ENCODE assay signal across 25 cellular contexts in the genomic region with DNA sequence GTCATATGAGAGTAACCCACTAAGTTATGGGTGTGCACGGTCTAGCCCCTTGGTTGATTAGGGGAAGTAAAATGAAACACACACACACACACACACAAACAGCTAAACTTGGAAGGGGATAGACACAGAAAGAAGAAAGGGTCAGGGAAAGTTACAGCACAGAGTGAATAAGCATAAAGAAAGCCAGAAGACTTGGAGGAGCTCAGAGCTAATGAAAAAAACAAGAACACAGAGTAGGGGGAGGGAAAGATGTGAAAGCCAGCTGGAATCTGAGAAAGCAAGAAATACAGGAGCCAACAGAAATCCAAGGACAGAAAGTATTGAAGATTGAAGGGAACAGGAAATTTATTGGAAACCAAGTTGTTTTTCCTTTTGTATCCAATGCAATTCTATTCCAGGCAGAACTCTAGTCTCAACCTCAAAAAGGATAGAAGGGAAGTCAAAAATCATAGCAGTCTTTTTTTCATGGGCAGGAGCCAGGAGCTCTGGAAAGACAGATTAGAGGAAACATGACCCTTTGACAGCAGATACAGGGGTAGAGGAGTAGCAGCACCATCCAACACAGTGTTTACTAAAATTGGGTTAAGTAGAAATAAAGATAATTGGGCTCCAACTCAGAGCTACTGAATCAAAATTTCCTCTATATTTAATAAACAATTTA. TPM values are rescaled to one million over a fixed set of nuclear protein-coding genes. Genes with fewer than 3 reads are reported as not detected.
DNase-seq lines count a peak whose midpoint lies in the region; ATAC-seq, FAIRE-seq and TF ChIP-seq lines count a peak whose summit lies in the region.
"Had no signal": no experiment of that assay in that cellular context is flagged by ENCODE, and none has a peak within 500 bp of the region (broad histone marks: within the 10 kb centered on the region; RNA-seq: fewer than 3 reads in every experiment).

No MANE protein-coding gene starts in this region.

- no peak overlapping the region for H4K91ac ChIP-seq in neuronal stem cell (ENCODE audit: low read depth, low read length, poor library complexity)

- no peak for FAIRE-seq in HepG2 (lab: Jason Lieb, UNC)
- FAIRE-seq: GM18507, GM19239 had no signal

- in situ Hi-C loops in HepG2 (cut with HindIII; ENCODE audit: extremely low pct_ligation_motif_present, low pct_unique_long_range_greater_than_20kb), result no loop called here

- no peak overlapping the region for H2BK15ac ChIP-seq in neuronal stem cell (ENCODE audit: low read length)

- TF ChIP-seq RAD21 in liver (IDR thresholded peaks at IDR 0.05), result no peak
- TF ChIP-seq RAD21 in HepG2 (CRISPR knock-in tag; IDR thresholded peaks at IDR 0.05), result no peak

- H3K4me1 ChIP-seq in liver (ENCODE audit: control insufficient read depth in 4 of 4, insufficient read depth in 4 of 4, low read length in 3 of 4) (no peaks in the 10 kb centered on the region), HepG2 (ENCODE audit: insufficient read depth, low read length) (no peaks in the 10 kb centered on the region), right cardiac atrium (ENCODE audit: control insufficient read depth, insufficient read depth, low read length) (peaks cover 3% of the 10 kb centered on the region), neuronal stem cell (ENCODE audit: control insufficient read depth in 2 of 2, insufficient read depth in 1 of 2, low read depth in 1 of 2, low read length in 2 of 2) (peaks cover 2 to 5% of the 10 kb centered on the region in 2 donors), aorta (ENCODE audit: control insufficient read depth in 1 of 2, insufficient read depth in 2 of 2, low read length in 2 of 2) (no peaks in the 10 kb centered on the region), BE2C (peaks cover 7% of the 10 kb centered on the region)
- H3K4me1 ChIP-seq: ascending aorta, foreskin keratinocyte had no signal

- H3K18ac ChIP-seq in neuronal stem cell (ENCODE audit: low read length), result no peak overlapping the region

- POLR2A ChIA-PET in HepG2 (lab: Yijun Ruan, JAX), result no interaction called here

- DNase-seq in HepG2 (ENCODE audit: low spot score), result no peak
- peak in 1 of 3 donors; percentile 49 for DNase-seq in right cardiac atrium
- peak; percentile 21 for DNase-seq in neuronal stem cell (ENCODE audit: low spot score)
- no peak for DNase-seq in aorta
- no peak for DNase-seq in MG63
- no peak for DNase-seq in BE2C
- no peak for DNase-seq in activated effector memory CD4-positive, alpha-beta T cell treated with Interleukin-2 at 50 U/mL for 16 hours
- DNase-seq: activated CD4-positive, alpha-beta T cell treated with anti-CD3 and anti-CD28 coated beads, Interleukin-2, amount 50 U/mL, for 1 hour; activated naive CD4-positive, alpha-beta T cell treated with Interleukin-2 at 50 U/mL for 16 hours; DND-41; foreskin keratinocyte; H7; natural killer cell; NCI-H1436 treated with DMSO at 0.1 percent for 48 hours; T-helper 1 cell had no signal

- H3K27ac ChIP-seq in liver (ENCODE audit: low read depth in 1 of 2, low read length in 2 of 2) (no peak overlapping the region), HepG2 (ENCODE audit: extremely low read length, insufficient read depth, low read length) (no peak overlapping the region), right cardiac atrium (ENCODE audit: low read length) (no peak overlapping the region), neuronal stem cell (replicated peaks; ENCODE audit: low read length) (peak overlapping the region; percentile 28), aorta (ENCODE audit: low read depth in 1 of 2, low read length in 2 of 2) (no peak overlapping the region)
- H3K27ac ChIP-seq: ascending aorta, C4-2B, coronary artery, foreskin keratinocyte had no signal

- H2BK12ac ChIP-seq in neuronal stem cell (ENCODE audit: low read length), result no peak overlapping the region

- intact Hi-C loops in HepG2 (cut with micrococcal nuclease; ENCODE audit: unreplicated experiment), result no loop called here
- intact Hi-C loops in right cardiac atrium (cut with DNase I), result no loop called here
- intact Hi-C loops in aorta (cut with DNase I), result no loop called here

- no peak overlapping the region for H3K14ac ChIP-seq in neuronal stem cell (ENCODE audit: low read length)

- no peak overlapping the region for H4K8ac ChIP-seq in neuronal stem cell (ENCODE audit: low read depth, low read length)

- no peak overlapping the region for H3K9ac ChIP-seq in liver (ENCODE audit: low read depth in 1 of 2, low read length in 2 of 2)
- H3K9ac ChIP-seq in HepG2 (ENCODE audit: insufficient read depth, low read depth, low read length), result no peak overlapping the region
- H3K9ac ChIP-seq in neuronal stem cell (ENCODE audit: low read depth, low read length, poor library complexity), result no peak overlapping the region

- H3K4me2 ChIP-seq in HepG2 (ENCODE audit: low read depth, low read length) (no peak overlapping the region), neuronal stem cell (ENCODE audit: insufficient read depth, low read length, poor library complexity, severe bottlenecking) (no peak overlapping the region)

- no TSS peak for BruUV-seq in HepG2 (replicated peaks; lab: Mats Ljungman, UMichigan)

- H3K4ac ChIP-seq in neuronal stem cell (ENCODE audit: low read length), result no peak overlapping the region

- no peak overlapping the region for H3K23ac ChIP-seq in neuronal stem cell (ENCODE audit: low read depth, low read length, poor library complexity)

- CTCF ChIA-PET in HepG2 (lab: Yijun Ruan, JAX; ENCODE audit: low intra/inter-chr PET ratio, low total read pairs), result no interaction called here

- TF ChIP-seq POLR2A in HepG2 (IDR thresholded peaks at IDR 0.05; ENCODE audit: insufficient read depth in 1 of 2, low read depth in 2 of 2, low read length in 2 of 2), result no peak

- no peak overlapping the region for H2AFZ ChIP-seq in HepG2 (ENCODE audit: low read length)
- peak overlapping the region; percentile 59 for H2AFZ ChIP-seq in neuronal stem cell (ENCODE audit: low read length)

- H3K79me1 ChIP-seq in neuronal stem cell (ENCODE audit: low read depth, low read length), result no peaks in the 10 kb centered on the region

- WGBS in liver, result 59% methylated on average over 1 of the region's 1 CpG
- 0% methylated on average over 1 of the region's 1 CpG for WGBS in HepG2 (ENCODE audit: low lambda C conversion rate)
- 42% methylated on average over 1 of the region's 1 CpG for WGBS in right cardiac atrium
- WGBS in neuronal stem cell (ENCODE audit: extremely low coverage in 2 of 2, insufficient read length in 2 of 2, insufficient replicate concordance in 1 of 2), 2 donors, result no CpG with 5 or more reads among the region's 1 CpG
- WGBS in aorta, 2 donors, result 38 to 50% methylated on average over 1 of the region's 1 CpG

- TF ChIP-seq EP300 in HepG2 (IDR thresholded peaks at IDR 0.05; ENCODE audit: low read depth in 2 of 2, low read length in 2 of 2), result no peak
- TF ChIP-seq EP300 in HepG2 (CRISPR knock-in tag; IDR thresholded peaks at IDR 0.05; ENCODE audit: borderline replicate concordance), result no peak

- H2BK120ac ChIP-seq in neuronal stem cell (ENCODE audit: low read depth, low read length), result no peak overlapping the region

- no peak overlapping the region for H2AK5ac ChIP-seq in neuronal stem cell (ENCODE audit: low read depth, low read length)

- ATAC-seq in HepG2 (no peak), right cardiac atrium (peak; percentile 90 to 97), aorta (ENCODE audit: low FRiP score) (peak; percentile 88)
- ATAC-seq: foreskin keratinocyte; natural killer cell; stimulated activated memory B cell treated with anti-CD40 and anti-IgM and Interleukin-4, amounts not matched to agents 10 μg/mL and 1 μg/mL and 100 μg/mL, for 72 hours had no signal

- no peaks in the 10 kb centered on the region for H3K36me3 ChIP-seq in liver (ENCODE audit: control insufficient read depth in 4 of 4, insufficient read depth in 3 of 4, low read depth in 1 of 4, low read length in 3 of 4)
- no peaks in the 10 kb centered on the region for H3K36me3 ChIP-seq in HepG2 (replicated peaks in 1 of 2; ENCODE audit: control insufficient read depth in 1 of 2, insufficient read depth in 2 of 2, low read length in 2 of 2)
- H3K36me3 ChIP-seq in neuronal stem cell (replicated peaks in 1 of 2; ENCODE audit: control insufficient read depth in 2 of 2, insufficient read depth in 2 of 2, low read length in 2 of 2), result no peaks in the 10 kb centered on the region
- no peaks in the 10 kb centered on the region for H3K36me3 ChIP-seq in aorta (ENCODE audit: control insufficient read depth in 1 of 2, insufficient read depth in 2 of 2, low read length in 1 of 2)
- no peaks in the 10 kb centered on the region for H3K36me3 ChIP-seq in MG63
- H3K36me3 ChIP-seq in BE2C, result no peaks in the 10 kb centered on the region
- H3K36me3 ChIP-seq: ascending aorta, tibial nerve had no signal

- no peaks in the 10 kb centered on the region for H3K79me2 ChIP-seq in HepG2 (ENCODE audit: insufficient read depth, low read length)

- no peaks in the 10 kb centered on the region for H4K20me1 ChIP-seq in HepG2 (ENCODE audit: insufficient read depth, low read length)

- H3K27me3 ChIP-seq in liver (ENCODE audit: control insufficient read depth in 4 of 4, insufficient read depth in 4 of 4, low read length in 3 of 4) (no peaks in the 10 kb centered on the region), HepG2 (ENCODE audit: control insufficient read depth in 1 of 2, insufficient read depth in 2 of 2, low read length in 2 of 2) (no peaks in the 10 kb centered on the region), right cardiac atrium (ENCODE audit: control insufficient read depth, insufficient read depth) (no peaks in the 10 kb centered on the region), neuronal stem cell (ENCODE audit: control insufficient read depth in 3 of 3, insufficient read depth in 3 of 3, low read depth in 1 of 3, low read length in 3 of 3) (no peaks in the 10 kb centered on the region), aorta (ENCODE audit: control insufficient read depth in 1 of 2, insufficient read depth in 2 of 2, low read length in 1 of 2) (no peaks in the 10 kb centered on the region), MG63 (no peaks in the 10 kb centered on the region), BE2C (no peaks in the 10 kb centered on the region)
- H3K27me3 ChIP-seq: ascending aorta, tibial nerve had no signal

- TF ChIP-seq CTCF in liver (IDR thresholded peaks at IDR 0.05; ENCODE audit: low read depth, low read length, missing input control), result no peak
- TF ChIP-seq CTCF in HepG2 (CRISPR knock-in tag; IDR thresholded peaks at IDR 0.05), result no peak
- no peak for TF ChIP-seq CTCF in BE2C (IDR thresholded peaks at IDR 0.05; ENCODE audit: low read depth, low read length)

- H2BK5ac ChIP-seq in neuronal stem cell (ENCODE audit: low read length), result no peak overlapping the region

- H3K4me3 ChIP-seq in liver (ENCODE audit: low read depth in 1 of 3, low read length in 3 of 3) (no peak overlapping the region), HepG2 (replicated peaks in 1 of 3; ENCODE audit: insufficient read depth in 1 of 3, low read depth in 2 of 3, low read length in 3 of 3) (no peak overlapping the region), right cardiac atrium (ENCODE audit: low read length) (no peak overlapping the region), neuronal stem cell (ENCODE audit: low read length in 2 of 2) (no peak overlapping the region), aorta (ENCODE audit: low read length in 2 of 2) (no peak overlapping the region), MG63 (no peak overlapping the region), BE2C (ENCODE audit: low read depth, low read length) (no peak overlapping the region)
- H3K4me3 ChIP-seq: ascending aorta, coronary artery, lung, tibial nerve had no signal

- no peaks in the 10 kb centered on the region for H3K9me3 ChIP-seq in liver (ENCODE audit: control insufficient read depth in 4 of 4, low read length in 3 of 4)
- no peaks in the 10 kb centered on the region for H3K9me3 ChIP-seq in HepG2 (ENCODE audit: low read length)
- H3K9me3 ChIP-seq in right cardiac atrium (ENCODE audit: control insufficient read depth, low read length), result no peaks in the 10 kb centered on the region
- peaks cover 0 to 2% of the 10 kb centered on the region in 2 donors for H3K9me3 ChIP-seq in neuronal stem cell (replicated peaks in 1 of 2; ENCODE audit: control insufficient read depth in 2 of 2, insufficient read depth in 1 of 2, low read depth in 1 of 2, low read length in 2 of 2)
- no peaks in the 10 kb centered on the region for H3K9me3 ChIP-seq in aorta (ENCODE audit: control insufficient read depth, low read length)
- no peaks in the 10 kb centered on the region; the same call in 1 of the 2 replicates for H3K9me3 ChIP-seq in MG63
- H3K9me3 ChIP-seq in BE2C, result no peaks in the 10 kb centered on the region

RNA-seq across cellular contexts. Expression of a gene that starts 10.1 kb away (rescaled TPM):
- total RNA-seq in liver, result under 1 TPM; 0.84 to 0.93 TPM
- under 1 TPM; 0.24 to 0.49 TPM for polyA plus RNA-seq in liver
- total RNA-seq in HepG2 (2016; rRNA removed; fragmentation: Illumina TruSeq; extraction: Trizol), result not detected in 2 replicates
- total RNA-seq in HepG2 (2016; cell fraction: cytosol; rRNA removed; fragmentation: Illumina TruSeq; extraction: Trizol; ENCODE audit: low read depth), result not detected in 2 replicates
- not detected in 2 replicates for total RNA-seq in HepG2 (2016; cell fraction: insoluble cytoplasmic fraction; rRNA removed; fragmentation: Illumina TruSeq; extraction: Trizol)
- not detected in 2 replicates for total RNA-seq in HepG2 (2016; cell fraction: membrane; rRNA removed; fragmentation: Illumina TruSeq; extraction: Trizol)
- not detected in 2 replicates for total RNA-seq in HepG2 (2016; cell fraction: nucleus; rRNA removed; fragmentation: Illumina TruSeq; extraction: Trizol)
- not detected in 2 replicates for polyA plus RNA-seq in HepG2 (2011; rRNA removed)
- polyA plus RNA-seq in HepG2 (2011; cell fraction: cytosol; rRNA removed), result not detected in 2 replicates
- not detected in 2 replicates for polyA plus RNA-seq in HepG2 (2011; cell fraction: nucleus; rRNA removed)
- polyA plus RNA-seq in HepG2 (2012), result not detected in 2 replicates
- not detected in 2 replicates for polyA plus RNA-seq in HepG2 (2016; cell fraction: cytosol; fragmentation: Illumina TruSeq; extraction: Trizol; ENCODE audit: low read depth)
- polyA plus RNA-seq in HepG2 (2016; cell fraction: insoluble cytoplasmic fraction; fragmentation: Illumina TruSeq; extraction: Trizol; ENCODE audit: low read depth), result not detected in 2 replicates
- polyA plus RNA-seq in HepG2 (2016; cell fraction: membrane; fragmentation: Illumina TruSeq; extraction: Trizol; ENCODE audit: low read depth), result not detected in 2 replicates
- not detected in 2 replicates for polyA plus RNA-seq in HepG2 (2016; cell fraction: nucleus; fragmentation: Illumina TruSeq; extraction: Trizol; ENCODE audit: insufficient read depth, low read depth)
- not detected in 2 replicates for polyA minus RNA-seq in HepG2 (2011; rRNA and poly(A)+ RNA removed; ENCODE audit: low replicate concordance)
- polyA minus RNA-seq in HepG2 (2011; cell fraction: cytosol; rRNA and poly(A)+ RNA removed), result not detected in 2 replicates
- not detected in 2 replicates for polyA minus RNA-seq in HepG2 (2011; cell fraction: nucleus; rRNA and poly(A)+ RNA removed)
- total RNA-seq in right cardiac atrium, result 1 to 10 TPM; 1.6 to 3.4 (median 2.8) TPM
- polyA plus RNA-seq in right cardiac atrium, result 1.0 TPM
- 7.2 TPM for polyA plus RNA-seq in neuronal stem cell (2013, experiment 1 of 2)
- 6.9 TPM for polyA plus RNA-seq in neuronal stem cell (2013, experiment 2 of 2)
- total RNA-seq in aorta, result 1 to 10 TPM in 1 of 2 donors, under 1 TPM in 1; 0.29 to 1.5 TPM
- under 1 TPM; 0.50 to 0.77 TPM for polyA plus RNA-seq in aorta
- not detected in 2 replicates for total RNA-seq in MG63 (2014; rRNA removed; shearing (Covaris generic); ENCODE audit: low replicate concordance)
- not detected for polyA plus RNA-seq in BE2C (2012; ENCODE audit: insufficient read depth, insufficient read length, low read depth)
- total RNA-seq: A673, foreskin keratinocyte, natural killer cell had no signal
